ENCODE assay signal across 10 cellular contexts in genomic region chr2:23312996-23313606, GRCh38.
DNase-seq lines count a peak whose midpoint lies in the region; ATAC-seq, FAIRE-seq and TF ChIP-seq lines count a peak whose summit lies in the region.
"Had no signal": no experiment of that assay in that cellular context is flagged by ENCODE, and none has a peak within 500 bp of the region (broad histone marks: within the 10 kb centered on the region; RNA-seq: fewer than 3 reads in every experiment).

No MANE protein-coding gene starts in this region.

- TF ChIP-seq CTCF in D721Med (IDR thresholded peaks at IDR 0.05; ENCODE audit: insufficient read depth, missing control alignments) (peak; percentile 56), neural cell (IDR thresholded peaks at IDR 0.05; ENCODE audit: poor library complexity, severe bottlenecking) (peak; percentile 19), suprapubic skin (IDR thresholded peaks at IDR 0.05) (no peak)

- H3K4me2 ChIP-seq in neural cell (ENCODE audit: low read length): no peak overlapping the region

- H3K36me3 ChIP-seq in neural cell (ENCODE audit: insufficient read depth, low read length): no peaks in the 10 kb centered on the region
- no peaks in the 10 kb centered on the region for H3K36me3 ChIP-seq in suprapubic skin
- H3K36me3 ChIP-seq: SJSA1 had no signal

- H3K79me2 ChIP-seq in neural cell (replicated peaks; ENCODE audit: insufficient read depth, low read length): no peaks in the 10 kb centered on the region

- no peak overlapping the region for H2AFZ ChIP-seq in neural cell (ENCODE audit: low read depth, low read length)

- no peaks in the 10 kb centered on the region for H3K4me1 ChIP-seq in suprapubic skin
- H3K4me1 ChIP-seq: SJSA1 had no signal

- no peak for DNase-seq in D721Med (ENCODE audit: insufficient read length, low spot score)
- peak; percentile 26 to 35 for DNase-seq in activated T-cell treated with anti-CD3 and anti-CD28 coated beads, Interleukin-2, amount 50 U/mL, for 72 hours
- no peak for DNase-seq in suprapubic skin (ENCODE audit: low spot score in 2 of 2)
- DNase-seq in NCI-H446 treated with DMSO at 0.1 percent for 48 hours (lab: John Stamatoyannopoulos, UW): no peak
- DNase-seq in GM03348 (ENCODE audit: low spot score): no peak

- peaks cover 24% of the 10 kb centered on the region for H3K27me3 Mint-ChIP-seq in activated T-cell treated with anti-CD3 and anti-CD28 coated beads, Interleukin-2, amount 50 U/mL, for 72 hours (ENCODE audit: low read depth)

- no peaks in the 10 kb centered on the region for H3K9me2 ChIP-seq in neural cell (ENCODE audit: insufficient read depth, low read length)

- WGBS in suprapubic skin: 78% methylated on average over 10 of the region's 10 CpGs

- no peaks in the 10 kb centered on the region for H3K4me1 Mint-ChIP-seq in activated T-cell treated with anti-CD3 and anti-CD28 coated beads, Interleukin-2, amount 50 U/mL, for 72 hours (ENCODE audit: low read depth)
- H3K4me1 Mint-ChIP-seq: memory B cell had no signal

- no peak overlapping the region for H3K4me3 Mint-ChIP-seq in activated T-cell treated with anti-CD3 and anti-CD28 coated beads, Interleukin-2, amount 50 U/mL, for 72 hours
- H3K4me3 Mint-ChIP-seq: memory B cell had no signal

- H3K4me3 ChIP-seq in neural cell (ENCODE audit: low read length) (no peak overlapping the region), suprapubic skin (no peak overlapping the region)
- H3K4me3 ChIP-seq: SJSA1 had no signal

- no peak for TF ChIP-seq EP300 in neural cell (conservative IDR thresholded peaks at IDR 0.05; ENCODE audit: poor library complexity, severe bottlenecking)
- TF ChIP-seq EP300 in suprapubic skin (IDR thresholded peaks at IDR 0.05): no peak

- no peaks in the 10 kb centered on the region for H3K36me3 Mint-ChIP-seq in activated T-cell treated with anti-CD3 and anti-CD28 coated beads, Interleukin-2, amount 50 U/mL, for 72 hours (ENCODE audit: insufficient read depth in 2 of 2)
- H3K36me3 Mint-ChIP-seq: memory B cell had no signal

- H3K27me3 ChIP-seq in neural cell (ENCODE audit: insufficient read depth, low read depth, low read length) (no peaks in the 10 kb centered on the region), suprapubic skin (no peaks in the 10 kb centered on the region)
- H3K27me3 ChIP-seq: SJSA1 had no signal

- no peak overlapping the region for H3K27ac Mint-ChIP-seq in activated T-cell treated with anti-CD3 and anti-CD28 coated beads, Interleukin-2, amount 50 U/mL, for 72 hours
- H3K27ac Mint-ChIP-seq: memory B cell had no signal

- no peaks in the 10 kb centered on the region for H4K20me1 ChIP-seq in neural cell (ENCODE audit: insufficient read depth)

- ATAC-seq in GM19395 (IDR thresholded peaks at IDR 0.05; ENCODE audit: unreplicated experiment): peak; percentile 88
- ATAC-seq in HG03565 (IDR thresholded peaks at IDR 0.05; ENCODE audit: unreplicated experiment): peak; percentile 81
- peak in 1 of 2 donors; percentile 44 for ATAC-seq in activated T-cell treated with anti-CD3 and anti-CD28 coated beads, Interleukin-2, amount 50 U/mL, for 72 hours (replicated peaks in 1 of 2)

- no peak overlapping the region for H3K9ac ChIP-seq in neural cell (ENCODE audit: low read length)

- H3K9me3 ChIP-seq in neural cell (ENCODE audit: low read length) (no peaks in the 10 kb centered on the region), suprapubic skin (no peaks in the 10 kb centered on the region)
- H3K9me3 ChIP-seq: SJSA1 had no signal

- H3K27ac ChIP-seq in neural cell (ENCODE audit: low read length) (no peak overlapping the region), suprapubic skin (no peak overlapping the region)
- H3K27ac ChIP-seq: SJSA1 had no signal

- H3F3A ChIP-seq in neural cell (ENCODE audit: insufficient read depth, low read length, poor library complexity, severe bottlenecking): no peaks in the 10 kb centered on the region

- TF ChIP-seq RAD21 in neural cell (conservative IDR thresholded peaks at IDR 0.05): no peak

- FAIRE-seq in D721Med (lab: Jason Lieb, UNC): no peak

- no peaks in the 10 kb centered on the region for H3K9me3 Mint-ChIP-seq in activated T-cell treated with anti-CD3 and anti-CD28 coated beads, Interleukin-2, amount 50 U/mL, for 72 hours
- H3K9me3 Mint-ChIP-seq: memory B cell had no signal

- TF ChIP-seq POLR2A in suprapubic skin (IDR thresholded peaks at IDR 0.05): no peak

TF ChIP-seq in neural cell, 6 proteins besides CTCF, POLR2A, EP300 and RAD21:
- TF ChIP-seq POLR2AphosphoS5 (IDR thresholded peaks at IDR 0.05) (no peak), TAF1 (IDR thresholded peaks at IDR 0.05; ENCODE audit: low read depth) (no peak), EZH2 (IDR thresholded peaks at IDR 0.05; ENCODE audit: borderline replicate concordance, insufficient read depth, low read length, poor library complexity, severe bottlenecking) (no peak), MXI1 (conservative IDR thresholded peaks at IDR 0.05; ENCODE audit: poor library complexity, severe bottlenecking) (no peak), REST (IDR thresholded peaks at IDR 0.05; ENCODE audit: borderline replicate concordance) (no peak), SMC3 (conservative IDR thresholded peaks at IDR 0.05; ENCODE audit: poor library complexity) (no peak)

Comparison
In these comparisons a context has a peak if more than half of its experiments do, and no peak if none do; other contexts are left out.
1. DNase-seq: peak in activated T-cell treated with anti-CD3 and anti-CD28 coated beads, Interleukin-2, amount 50 U/mL, for 72 hours (2 of 2); none in D721Med (single experiment), suprapubic skin (0 of 2), NCI-H446 treated with DMSO at 0.1 percent for 48 hours (single experiment) and GM03348 (single experiment).
2. CTCF ChIP-seq: peak in D721Med (single experiment) and neural cell (single experiment); none in suprapubic skin (0 of 2).